19 cellular contexts compared by ENCODE assay signal in the genomic region with DNA sequence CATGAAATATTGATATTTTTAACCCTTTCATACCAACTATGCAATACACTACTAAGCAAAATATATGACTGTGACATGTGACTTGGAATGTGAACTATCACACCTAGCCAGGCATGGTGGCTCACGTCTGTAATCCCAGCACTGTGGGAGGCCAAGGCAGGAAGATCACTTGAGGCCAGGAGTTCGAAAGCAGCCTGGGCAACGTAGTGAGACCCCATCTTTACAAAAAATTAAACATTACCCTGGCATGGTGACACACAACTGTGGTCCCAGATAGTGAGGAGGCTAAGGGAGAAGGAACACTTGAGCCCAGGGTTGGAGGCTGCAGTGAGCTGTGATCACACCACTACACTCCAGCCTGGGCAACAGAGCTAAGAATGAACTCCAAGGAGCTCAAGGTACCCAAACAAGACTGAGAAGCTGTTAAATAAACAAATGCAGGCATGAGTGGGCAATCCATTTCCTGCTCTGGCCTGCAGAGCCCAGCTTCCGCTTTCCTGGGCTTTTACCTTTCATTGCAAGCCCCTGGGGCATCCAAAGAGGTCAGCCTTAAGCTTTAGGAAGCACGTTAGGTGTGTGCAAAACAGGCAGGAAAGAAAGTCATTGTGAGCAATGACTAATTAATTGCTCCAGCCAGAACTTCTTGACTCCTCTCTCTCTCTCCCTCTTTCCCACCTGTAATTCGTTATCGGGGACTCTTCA.
DNase-seq lines count a peak whose midpoint lies in the region; ATAC-seq and TF ChIP-seq lines count a peak whose summit lies in the region.
"Had no signal": no experiment of that assay in that cellular context is flagged by ENCODE, and none has a peak within 500 bp of the region (broad histone marks: within the 10 kb centered on the region; RNA-seq: fewer than 3 reads in every experiment).

No MANE protein-coding gene starts in this region.

- H3K4me2 ChIP-seq in BLaER1 treated with 17β-estradiol and CSF1 and Interleukin-3, amounts not matched to agents 10 nM and 100 nM: peak overlapping the region in 6 of 11 experiments; percentile 8 to 47 (median 24); a peak in 8 of 22 replicates

- intact Hi-C loops in posterior vena cava (cut with DNase I): no loop called here

- DNase-seq in NB4 (ENCODE audit: low read depth): peak; percentile 22
- peak; percentile 23 for DNase-seq in posterior vena cava (ENCODE audit: low spot score)
- DNase-seq in NCI-H2107 (lab: John Stamatoyannopoulos, UW): no peak
- no peak for DNase-seq in activated CD8-positive, alpha-beta T cell treated with anti-CD3 and anti-CD28 coated beads, Interleukin-2, amount 10 ng/mL, durations not matched to agents 7 days and 5 days
- DNase-seq: CD4-positive, CD25-positive, alpha-beta regulatory T cell; COR-L47; DMS 273 treated with DMSO at 0.1 percent for 48 hours; GDM1; KG1; NCI-H1417; NCI-H187 treated with DMSO at 0.1 percent for 48 hours; NCI-H226; NCI-H524; PC-3 had no signal

- H4K20me1 ChIP-seq in BLaER1 treated with 17β-estradiol and CSF1 and Interleukin-3, amounts not matched to agents 10 nM and 100 nM: no peaks in the 10 kb centered on the region

- POLR2A ChIA-PET in activated CD8-positive, alpha-beta T cell treated with anti-CD3 and anti-CD28 coated beads, Interleukin-2, amount 10 ng/mL, durations not matched to agents 7 days and 5 days (lab: Charles Lee): no interaction called here

- H3K4me1 Mint-ChIP-seq in activated CD8-positive, alpha-beta T cell treated with anti-CD3 and anti-CD28 coated beads, Interleukin-2, amount 10 ng/mL, durations not matched to agents 7 days and 5 days (ENCODE audit: low read depth): no peaks in the 10 kb centered on the region
- H3K4me1 Mint-ChIP-seq: B cell; CD4-positive, CD25-positive, alpha-beta regulatory T cell had no signal

- CTCF ChIA-PET in activated CD8-positive, alpha-beta T cell treated with anti-CD3 and anti-CD28 coated beads, Interleukin-2, amount 10 ng/mL, durations not matched to agents 7 days and 5 days (lab: Charles Lee): no interaction called here

- H3K27ac ChIP-seq in BLaER1 treated with 17β-estradiol and CSF1 and Interleukin-3, amounts not matched to agents 10 nM and 100 nM: no peak overlapping the region

- H3K4me3 ChIP-seq in BLaER1 treated with 17β-estradiol and CSF1 and Interleukin-3, amounts not matched to agents 10 nM and 100 nM: no peak overlapping the region
- no peak overlapping the region for H3K4me3 ChIP-seq in NB4 (ENCODE audit: low read depth, low read length)

- peaks cover 0 to 10% (median 6%) of the 10 kb centered on the region in 10 experiments; a peak in 11 of 20 replicates for H3K4me1 ChIP-seq in BLaER1 treated with 17β-estradiol and CSF1 and Interleukin-3, amounts not matched to agents 10 nM and 100 nM

- H3K36me3 ChIP-seq in BLaER1 treated with 17β-estradiol and CSF1 and Interleukin-3, amounts not matched to agents 10 nM and 100 nM: no peaks in the 10 kb centered on the region

- H3K36me3 Mint-ChIP-seq in activated CD8-positive, alpha-beta T cell treated with anti-CD3 and anti-CD28 coated beads, Interleukin-2, amount 10 ng/mL, durations not matched to agents 7 days and 5 days (ENCODE audit: low read depth): no peaks in the 10 kb centered on the region
- H3K36me3 Mint-ChIP-seq: CD4-positive, CD25-positive, alpha-beta regulatory T cell had no signal

- no peak overlapping the region for H3K4me3 Mint-ChIP-seq in activated CD8-positive, alpha-beta T cell treated with anti-CD3 and anti-CD28 coated beads, Interleukin-2, amount 10 ng/mL, durations not matched to agents 7 days and 5 days
- H3K4me3 Mint-ChIP-seq: B cell; CD4-positive, CD25-positive, alpha-beta regulatory T cell had no signal

- TF ChIP-seq CTCF in NB4 (IDR thresholded peaks at IDR 0.05; ENCODE audit: low read depth, low read length): no peak

- no peaks in the 10 kb centered on the region for H3K9me3 Mint-ChIP-seq in activated CD8-positive, alpha-beta T cell treated with anti-CD3 and anti-CD28 coated beads, Interleukin-2, amount 10 ng/mL, durations not matched to agents 7 days and 5 days (ENCODE audit: insufficient read depth)

- H3K27ac Mint-ChIP-seq in activated CD8-positive, alpha-beta T cell treated with anti-CD3 and anti-CD28 coated beads, Interleukin-2, amount 10 ng/mL, durations not matched to agents 7 days and 5 days: no peak overlapping the region
- H3K27ac Mint-ChIP-seq: B cell; CD4-positive, CD25-positive, alpha-beta regulatory T cell had no signal

- ATAC-seq in esophagus mucosa: peak; percentile 56
- ATAC-seq in activated CD8-positive, alpha-beta T cell treated with anti-CD3 and anti-CD28 coated beads, Interleukin-2, amount 10 ng/mL, durations not matched to agents 7 days and 5 days: no peak
- ATAC-seq in GM18502 (IDR thresholded peaks at IDR 0.05; ENCODE audit: poor library complexity, unreplicated experiment): no peak
- ATAC-seq: HCT116, PC-3 had no signal

- H3K9ac ChIP-seq in BLaER1 treated with 17β-estradiol and CSF1 and Interleukin-3, amounts not matched to agents 10 nM and 100 nM: no peak overlapping the region

- TF ChIP-seq POLR2A in NB4 (IDR thresholded peaks at IDR 0.05; ENCODE audit: extremely low read depth, insufficient read length): no peak

- H3K9me3 ChIP-seq in BLaER1 treated with 17β-estradiol and CSF1 and Interleukin-3, amounts not matched to agents 10 nM and 100 nM (replicated peaks in 1 of 11): peaks cover 0 to 23% (median 0%) of the 10 kb centered on the region in 11 experiments; a peak in 8 of 22 replicates

- no peaks in the 10 kb centered on the region for H3K27me3 Mint-ChIP-seq in activated CD8-positive, alpha-beta T cell treated with anti-CD3 and anti-CD28 coated beads, Interleukin-2, amount 10 ng/mL, durations not matched to agents 7 days and 5 days (ENCODE audit: low read depth)

- H3K27me3 ChIP-seq in BLaER1 treated with 17β-estradiol and CSF1 and Interleukin-3, amounts not matched to agents 10 nM and 100 nM: no peaks in the 10 kb centered on the region

Comparison
In these comparisons a context has a peak if more than half of its experiments do, and no peak if none do; other contexts are left out.
1. DNase-seq: peak in NB4 (single experiment) and posterior vena cava (single experiment); none in NCI-H2107 (single experiment) and activated CD8-positive, alpha-beta T cell treated with anti-CD3 and anti-CD28 coated beads, Interleukin-2, amount 10 ng/mL, durations not matched to agents 7 days and 5 days (single experiment).